ENCODE assay signal across 22 cellular contexts in the genomic region with DNA sequence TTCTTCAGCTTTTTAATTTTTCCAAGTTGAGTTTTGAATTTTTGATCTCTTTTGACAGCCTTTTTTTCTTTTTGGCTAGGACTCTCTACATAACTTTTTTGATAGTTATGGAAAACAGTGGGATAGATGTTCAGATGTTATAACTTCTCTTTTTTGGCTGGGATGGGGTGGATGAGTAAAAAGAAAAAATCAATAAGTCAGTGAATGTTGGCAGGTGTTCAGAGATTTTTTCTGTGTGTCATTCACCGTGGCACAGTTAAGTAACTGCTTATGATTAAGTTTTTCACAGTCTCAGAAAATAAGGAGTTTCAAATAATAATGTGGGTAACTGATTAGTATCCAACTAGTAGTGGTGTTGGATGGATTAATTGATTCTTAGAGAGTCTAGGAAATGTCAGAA. TPM values are rescaled to one million over a fixed set of nuclear protein-coding genes. Genes with fewer than 3 reads are reported as not detected.
DNase-seq lines count a peak whose midpoint lies in the region; ATAC-seq and TF ChIP-seq lines count a peak whose summit lies in the region.
"Had no signal": no experiment of that assay in that cellular context is flagged by ENCODE, and none has a peak within 500 bp of the region (broad histone marks: within the 10 kb centered on the region; RNA-seq: fewer than 3 reads in every experiment).

No MANE protein-coding gene starts in this region.

- no peaks in the 10 kb centered on the region for H3K9me3 ChIP-seq in psoas muscle

- no TSS peak for BruUV-seq in Calu3 (replicated peaks; lab: Mats Ljungman, UMichigan)

- no peak overlapping the region for H3K4me3 Mint-ChIP-seq in Calu3 (ENCODE audit: low read depth, unreplicated experiment)
- H3K4me3 Mint-ChIP-seq: activated CD4-positive, alpha-beta T cell treated with anti-CD3 and anti-CD28 coated beads, Interleukin-2, amount 10 ng/mL, durations not matched to agents 24 days and 14 days; CD4-positive, alpha-beta T cell; effector memory CD8-positive, alpha-beta T cell; neural crest cell had no signal

- CTCF ChIA-PET in Calu3 (lab: Charles Lee) = interaction anchor here (0.7 kb wide), 1 partner anchor 33 kb away, joined by 3 read pairs; no protein-coding TSS in a partner anchor

- no peaks in the 10 kb centered on the region for H3K9me3 Mint-ChIP-seq in Calu3 (ENCODE audit: low read depth, unreplicated experiment)
- H3K9me3 Mint-ChIP-seq: activated CD4-positive, alpha-beta T cell treated with anti-CD3 and anti-CD28 coated beads, Interleukin-2, amount 10 ng/mL, durations not matched to agents 24 days and 14 days; CD4-positive, alpha-beta T cell; effector memory CD8-positive, alpha-beta T cell; neural crest cell had no signal

- 27 to 49% (median 37%) methylated on average over 1 of the region's 1 CpG for WGBS in psoas muscle, 3 donors

- intact Hi-C loops in Calu3 (cut with micrococcal nuclease; ENCODE audit: unreplicated experiment) = no loop called here
- intact Hi-C loops in psoas muscle (cut with DNase I) = no loop called here

- TF ChIP-seq CTCF in Calu3 (IDR thresholded peaks at IDR 0.05; ENCODE audit: unreplicated experiment) = no peak
- no peak for TF ChIP-seq CTCF in psoas muscle (IDR thresholded peaks at IDR 0.05)

- H3K4me1 ChIP-seq in psoas muscle = peaks cover 5% of the 10 kb centered on the region

- no peak for ATAC-seq in psoas muscle
- ATAC-seq: effector memory CD8-positive, alpha-beta T cell; left colon had no signal

- H3K36me3 Mint-ChIP-seq in Calu3 (ENCODE audit: insufficient read depth, unreplicated experiment) = no peaks in the 10 kb centered on the region

- H3K27ac Mint-ChIP-seq in Calu3 (ENCODE audit: unreplicated experiment) = peak overlapping the region; percentile 71
- H3K27ac Mint-ChIP-seq: activated CD4-positive, alpha-beta T cell treated with anti-CD3 and anti-CD28 coated beads, Interleukin-2, amount 10 ng/mL, durations not matched to agents 24 days and 14 days; CD4-positive, alpha-beta T cell; effector memory CD8-positive, alpha-beta T cell had no signal

- no peak overlapping the region for H3K4me3 ChIP-seq in psoas muscle

- no peaks in the 10 kb centered on the region for H3K36me3 ChIP-seq in psoas muscle (ENCODE audit: insufficient read depth in 1 of 2, low read depth in 1 of 2)

- H3K27me3 ChIP-seq in psoas muscle (ENCODE audit: insufficient read depth in 3 of 3, low read length in 2 of 3) = no peaks in the 10 kb centered on the region

- no peaks in the 10 kb centered on the region for H3K27me3 Mint-ChIP-seq in Calu3 (ENCODE audit: unreplicated experiment)
- H3K27me3 Mint-ChIP-seq: activated CD4-positive, alpha-beta T cell treated with anti-CD3 and anti-CD28 coated beads, Interleukin-2, amount 10 ng/mL, durations not matched to agents 24 days and 14 days; CD4-positive, alpha-beta T cell; effector memory CD8-positive, alpha-beta T cell had no signal

- no peak overlapping the region for H3K27ac ChIP-seq in psoas muscle
- H3K27ac ChIP-seq: HL-60 had no signal

- DNase-seq in Calu3 (peak; percentile 30), HT-29 (ENCODE audit: low spot score) (peak; percentile 47), RKO (ENCODE audit: low spot score) (peak; percentile 21), kidney glomerular epithelial cell (lab: John Stamatoyannopoulos, UW) (peak; percentile 2), cortex of kidney (lab: John Stamatoyannopoulos, UW) (no peak), occipital lobe (lab: John Stamatoyannopoulos, UW) (no peak), ureter (ENCODE audit: low spot score) (no peak), psoas muscle (no peak)
- DNase-seq: activated CD4-positive, alpha-beta T cell treated with anti-CD3 and anti-CD28 coated beads, Interleukin-2, amount 10 ng/mL, durations not matched to agents 24 days and 14 days; activated CD8-positive, alpha-beta memory T cell treated with anti-CD3 and anti-CD28 coated beads, Interleukin-2, amount 50 U/mL, for 48 hours; amniotic stem cell; CD4-positive, alpha-beta T cell; cerebellar nuclear complex; effector memory CD8-positive, alpha-beta T cell; foreskin fibroblast; hypothalamus; left colon; midbrain; NCI-H1105 treated with DMSO at 0.1 percent for 48 hours; NCI-H2107 had no signal

- H3K4me1 Mint-ChIP-seq in Calu3 (ENCODE audit: low read depth, unreplicated experiment) = peaks cover 39% of the 10 kb centered on the region

RNA-seq across cellular contexts. Expression of gene HS2ST1, which starts 24.0 kb away (rescaled TPM):
- total RNA-seq in Calu3 (2022) = 40.8 and 54.0 TPM in 2 replicates
- total RNA-seq in HT-29 (2014; rRNA removed; shearing (Covaris generic)) = 20.2 and 27.1 TPM in 2 replicates
- 39.1 TPM for total RNA-seq in occipital lobe
- 25.6 TPM for total RNA-seq in ureter
- 10 to 100 TPM in 1 of 4 donors, 1 to 10 TPM in 3; 7.0 to 12.0 (median 9.7) TPM for total RNA-seq in psoas muscle
- 1 to 10 TPM; 3.3 to 8.1 (median 5.2) TPM for polyA plus RNA-seq in psoas muscle

RNA-seq across cellular contexts. Expression of gene SELENOF, which starts 24.5 kb away (rescaled TPM):
- total RNA-seq in Calu3 (2022) (296 and 302 TPM in 2 replicates), occipital lobe (138 TPM), ureter (192 TPM), psoas muscle (10 to 100 TPM; 56.4 to 67.6 (median 61.0) TPM)
- 98.7 and 126 TPM in 2 replicates for total RNA-seq in HT-29 (2014; rRNA removed; shearing (Covaris generic))
- 10 to 100 TPM; 56.2 to 91.4 (median 75.2) TPM for polyA plus RNA-seq in psoas muscle

Comparison
In these comparisons a context has a peak if more than half of its experiments do, and no peak if none do; other contexts are left out.
1. DNase-seq: peak in Calu3 (single experiment), HT-29 (single experiment), RKO (single experiment) and kidney glomerular epithelial cell (single experiment); none in cortex of kidney (single experiment), occipital lobe (single experiment), ureter (single experiment) and psoas muscle (0 of 2).